In the genomic region with DNA sequence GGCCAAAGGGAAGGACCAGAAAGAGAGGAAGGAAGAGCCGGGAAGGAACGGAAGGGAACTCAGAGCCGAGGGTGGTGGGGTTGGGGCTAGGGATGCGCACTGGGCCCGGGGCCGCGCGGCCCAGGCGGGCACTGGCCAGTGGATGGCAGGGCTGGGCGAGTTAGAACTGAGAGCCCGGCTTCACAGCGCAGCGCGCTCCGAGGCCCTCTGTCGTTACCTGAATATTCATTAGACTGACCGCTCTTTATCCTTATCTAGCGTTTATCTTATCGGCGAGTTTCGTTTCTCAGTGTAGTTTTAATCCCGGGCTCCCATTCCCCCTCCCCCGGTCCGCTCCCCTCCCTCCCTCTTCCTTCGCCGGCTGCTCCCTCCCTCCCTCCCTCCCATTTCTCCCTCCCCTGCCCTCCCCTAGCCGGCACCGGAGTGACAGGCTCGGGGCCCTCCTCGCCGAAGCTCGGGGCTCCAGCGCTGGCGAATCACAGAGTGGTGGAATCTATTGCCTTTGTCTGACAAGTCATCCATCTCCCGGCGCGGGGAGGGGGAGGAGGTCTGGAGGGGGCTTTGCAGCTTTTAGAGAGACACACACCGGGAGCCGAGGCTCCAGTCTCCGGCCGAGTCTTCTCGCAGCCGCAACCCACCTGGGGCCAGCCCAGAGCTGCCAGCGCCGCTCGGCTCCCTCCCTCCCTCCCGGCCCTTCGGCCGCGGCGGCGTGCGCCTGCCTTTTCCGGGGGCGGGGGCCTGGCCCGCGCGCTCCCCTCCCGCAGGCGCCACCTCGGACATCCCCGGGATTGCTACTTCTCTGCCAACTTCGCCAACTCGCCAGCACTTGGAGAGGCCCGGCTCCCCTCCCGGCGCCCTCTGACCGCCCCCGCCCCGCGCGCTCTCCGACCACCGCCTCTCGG, we compare ENCODE assay signal across 9 cellular contexts. TPM values are rescaled to one million over a fixed set of nuclear protein-coding genes. Genes with fewer than 3 reads are reported as not detected.
A peak's percentile ranks its signal among the peaks of the same experiment; 100 is the strongest.
DNase-seq lines count a peak whose midpoint lies in the region; ATAC-seq and TF ChIP-seq lines count a peak whose summit lies in the region.
"Had no signal": no experiment of that assay in that cellular context is flagged by ENCODE, and none has a peak within 500 bp of the region (broad histone marks: within the 10 kb centered on the region; RNA-seq: fewer than 3 reads in every experiment).

A gene (plus strand): TSS at position 603 of the 902 bp plus-strand sequence. CDS start 679 bp downstream, outside the sequence.

- POLR2A ChIA-PET in HCT116 (lab: Charles Lee) = interaction anchor here (0.9 to 2.2 kb wide), 2 partner anchors 18 to 176 kb away, joined by 4 to 6 read pairs; no protein-coding TSS in a partner anchor

- no peak for TF ChIP-seq RAD21 in HCT116 (IDR thresholded peaks at IDR 0.05; ENCODE audit: low read depth)

- peak within 1 kb of the TSS; percentile 30 for H3K4me3 Mint-ChIP-seq in activated naive CD8-positive, alpha-beta T cell treated with anti-CD3 and anti-CD28 coated beads for 36 hours
- peak within 1 kb of the TSS; percentile 42 for H3K4me3 Mint-ChIP-seq in mesothelial cell of epicardium

- CTCF ChIA-PET in HCT116 (lab: Charles Lee) = interaction anchor here (0.6 to 4.9 kb wide), 9 partner anchors 51 to 184 kb away, joined by 3 to 60 read pairs (median 10); no protein-coding TSS in a partner anchor

- TF ChIP-seq CTCF in HCT116 (IDR thresholded peaks at IDR 0.05 in 2 of 3, conservative IDR thresholded peaks at IDR 0.05 in 1 of 3; ENCODE audit: borderline replicate concordance in 1 of 3, insufficient read depth in 1 of 3, low read depth in 2 of 3, low read length in 2 of 3) (no peak), mesothelial cell of epicardium (IDR thresholded peaks at IDR 0.05; ENCODE audit: unreplicated experiment) (no peak)

- H3K9ac ChIP-seq in HCT116 (ENCODE audit: low read length) = peak within 1 kb of the TSS; percentile 56

- peak within 1 kb of the TSS; percentile 90 for H2AFZ ChIP-seq in HCT116 (ENCODE audit: low read depth, low read length, poor library complexity, severe bottlenecking)

- H3K4me3 ChIP-seq in HCT116 (replicated peaks in 1 of 2; ENCODE audit: low read depth in 1 of 2, low read length in 2 of 2) = peak within 1 kb of the TSS; percentile 60 to 69

- peaks cover 28% of the 10 kb centered on the region for H3K4me1 Mint-ChIP-seq in activated naive CD8-positive, alpha-beta T cell treated with anti-CD3 and anti-CD28 coated beads for 36 hours
- H3K4me1 Mint-ChIP-seq in mesothelial cell of epicardium = peaks cover 33% of the 10 kb centered on the region

- no peaks in the 10 kb centered on the region for H3K9me2 ChIP-seq in HCT116 (ENCODE audit: insufficient read depth)

- peaks cover 95% of the 10 kb centered on the region for H3K27me3 Mint-ChIP-seq in activated naive CD8-positive, alpha-beta T cell treated with anti-CD3 and anti-CD28 coated beads for 36 hours
- H3K27me3 Mint-ChIP-seq in mesothelial cell of epicardium (ENCODE audit: low read depth) = peaks cover 97% of the 10 kb centered on the region

- H3K36me3 Mint-ChIP-seq in activated naive CD8-positive, alpha-beta T cell treated with anti-CD3 and anti-CD28 coated beads for 36 hours = no peaks in the 10 kb centered on the region
- H3K36me3 Mint-ChIP-seq in mesothelial cell of epicardium = no peaks in the 10 kb centered on the region

- no peaks in the 10 kb centered on the region for H3K36me3 ChIP-seq in HCT116 (ENCODE audit: control insufficient read depth in 1 of 2, insufficient read depth in 2 of 2, low read length in 2 of 2)

- no peaks in the 10 kb centered on the region for H3K9me3 ChIP-seq in HCT116 (ENCODE audit: control insufficient read depth in 1 of 2, insufficient read depth in 1 of 2, low read depth in 1 of 2, low read length in 2 of 2)

- DNase-seq in AG08396 (ENCODE audit: low spot score) (peak; percentile 33), HCT116 (ENCODE audit: low read depth, low spot score) (peak; percentile 42), mesothelial cell of epicardium (ENCODE audit: low spot score in 2 of 2, unreplicated experiment in 2 of 2) (no peak), medulla oblongata (ENCODE audit: extremely low spot score) (no peak), OCI-M2 (lab: John Stamatoyannopoulos, UW; ENCODE audit: unreplicated experiment) (no peak), HuH-7 (ENCODE audit: low spot score) (no peak)
- no peak for DNase-seq in activated naive CD8-positive, alpha-beta T cell treated with anti-CD3 and anti-CD28 coated beads for 36 hours
- no peak for DNase-seq in effector CD8-positive, alpha-beta T cell (lab: John Stamatoyannopoulos, UW)
- DNase-seq: NCI-H510A had no signal

- H3K79me2 ChIP-seq in HCT116 (ENCODE audit: insufficient read depth, low read length) = no peaks in the 10 kb centered on the region

- no peaks in the 10 kb centered on the region for H4K20me1 ChIP-seq in HCT116 (ENCODE audit: insufficient read depth)

- peak; percentile 82 for ATAC-seq in HCT116

- no peak within 1 kb of the TSS for H3K27ac Mint-ChIP-seq in activated naive CD8-positive, alpha-beta T cell treated with anti-CD3 and anti-CD28 coated beads for 36 hours
- H3K27ac Mint-ChIP-seq in mesothelial cell of epicardium = no peak within 1 kb of the TSS

- no peak for TF ChIP-seq POLR2A in HCT116 (IDR thresholded peaks at IDR 0.05; ENCODE audit: borderline replicate concordance, extremely low read depth, insufficient read depth, insufficient read length)

- intact Hi-C loops in HCT116 (cut with micrococcal nuclease) = loop anchor here (5.0 to 10.0 kb wide), 3 partner anchors 82 to 270 kb away; no protein-coding TSS in a partner anchor

- RAD21 ChIA-PET in HCT116 (lab: Charles Lee; ENCODE audit: low non-redundant PET in 1 of 2, low total read pairs in 2 of 2, uncharacterized antibody in 2 of 2, unreplicated experiment in 2 of 2) = interaction anchor here (0.5 to 1.4 kb wide), 2 partner anchors 82 to 133 kb away, joined by 3 to 6 read pairs; no protein-coding TSS in a partner anchor

- BruUV-seq in HCT116 (replicated peaks; lab: Mats Ljungman, UMichigan) = no TSS peak

- no peaks in the 10 kb centered on the region for H3K9me3 Mint-ChIP-seq in activated naive CD8-positive, alpha-beta T cell treated with anti-CD3 and anti-CD28 coated beads for 36 hours
- H3K9me3 Mint-ChIP-seq in mesothelial cell of epicardium = no peaks in the 10 kb centered on the region

- peaks cover 8 to 31% of the 10 kb centered on the region in 2 experiments; a peak in 3 of 4 replicates for H3K4me1 ChIP-seq in HCT116 (ENCODE audit: control insufficient read depth in 1 of 2, insufficient read depth in 2 of 2, low read length in 2 of 2)

- peak within 1 kb of the TSS; percentile 99 for H3K4me2 ChIP-seq in HCT116 (ENCODE audit: low read length)

- H3K27ac ChIP-seq in HCT116 (ENCODE audit: low read depth, low read length) = peak within 1 kb of the TSS; percentile 19; the same call in 1 of the 2 replicates

- no peaks in the 10 kb centered on the region for H3K27me3 ChIP-seq in HCT116 (ENCODE audit: insufficient read depth, low read length)

TF ChIP-seq in HCT116, 20 proteins besides CTCF, POLR2A, EP300 and RAD21:
- TF ChIP-seq, protein P1, sequence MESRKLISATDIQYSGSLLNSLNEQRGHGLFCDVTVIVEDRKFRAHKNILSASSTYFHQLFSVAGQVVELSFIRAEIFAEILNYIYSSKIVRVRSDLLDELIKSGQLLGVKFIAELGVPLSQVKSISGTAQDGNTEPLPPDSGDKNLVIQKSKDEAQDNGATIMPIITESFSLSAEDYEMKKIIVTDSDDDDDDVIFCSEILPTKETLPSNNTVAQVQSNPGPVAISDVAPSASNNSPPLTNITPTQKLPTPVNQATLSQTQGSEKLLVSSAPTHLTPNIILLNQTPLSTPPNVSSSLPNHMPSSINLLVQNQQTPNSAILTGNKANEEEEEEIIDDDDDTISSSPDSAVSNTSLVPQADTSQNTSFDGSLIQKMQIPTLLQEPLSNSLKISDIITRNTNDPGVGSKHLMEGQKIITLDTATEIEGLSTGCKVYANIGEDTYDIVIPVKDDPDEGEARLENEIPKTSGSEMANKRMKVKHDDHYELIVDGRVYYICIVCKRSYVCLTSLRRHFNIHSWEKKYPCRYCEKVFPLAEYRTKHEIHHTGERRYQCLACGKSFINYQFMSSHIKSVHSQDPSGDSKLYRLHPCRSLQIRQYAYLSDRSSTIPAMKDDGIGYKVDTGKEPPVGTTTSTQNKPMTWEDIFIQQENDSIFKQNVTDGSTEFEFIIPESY (IDR thresholded peaks at IDR 0.05; ENCODE audit: extremely low read depth, insufficient replicate concordance, low read length) = no peak
- TF ChIP-seq, protein P2, sequence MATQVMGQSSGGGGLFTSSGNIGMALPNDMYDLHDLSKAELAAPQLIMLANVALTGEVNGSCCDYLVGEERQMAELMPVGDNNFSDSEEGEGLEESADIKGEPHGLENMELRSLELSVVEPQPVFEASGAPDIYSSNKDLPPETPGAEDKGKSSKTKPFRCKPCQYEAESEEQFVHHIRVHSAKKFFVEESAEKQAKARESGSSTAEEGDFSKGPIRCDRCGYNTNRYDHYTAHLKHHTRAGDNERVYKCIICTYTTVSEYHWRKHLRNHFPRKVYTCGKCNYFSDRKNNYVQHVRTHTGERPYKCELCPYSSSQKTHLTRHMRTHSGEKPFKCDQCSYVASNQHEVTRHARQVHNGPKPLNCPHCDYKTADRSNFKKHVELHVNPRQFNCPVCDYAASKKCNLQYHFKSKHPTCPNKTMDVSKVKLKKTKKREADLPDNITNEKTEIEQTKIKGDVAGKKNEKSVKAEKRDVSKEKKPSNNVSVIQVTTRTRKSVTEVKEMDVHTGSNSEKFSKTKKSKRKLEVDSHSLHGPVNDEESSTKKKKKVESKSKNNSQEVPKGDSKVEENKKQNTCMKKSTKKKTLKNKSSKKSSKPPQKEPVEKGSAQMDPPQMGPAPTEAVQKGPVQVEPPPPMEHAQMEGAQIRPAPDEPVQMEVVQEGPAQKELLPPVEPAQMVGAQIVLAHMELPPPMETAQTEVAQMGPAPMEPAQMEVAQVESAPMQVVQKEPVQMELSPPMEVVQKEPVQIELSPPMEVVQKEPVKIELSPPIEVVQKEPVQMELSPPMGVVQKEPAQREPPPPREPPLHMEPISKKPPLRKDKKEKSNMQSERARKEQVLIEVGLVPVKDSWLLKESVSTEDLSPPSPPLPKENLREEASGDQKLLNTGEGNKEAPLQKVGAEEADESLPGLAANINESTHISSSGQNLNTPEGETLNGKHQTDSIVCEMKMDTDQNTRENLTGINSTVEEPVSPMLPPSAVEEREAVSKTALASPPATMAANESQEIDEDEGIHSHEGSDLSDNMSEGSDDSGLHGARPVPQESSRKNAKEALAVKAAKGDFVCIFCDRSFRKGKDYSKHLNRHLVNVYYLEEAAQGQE (IDR thresholded peaks at IDR 0.05; ENCODE audit: low read depth) = no peak
- peak; percentile 43; the same call in 1 of the 2 replicates for TF ChIP-seq ZFX (IDR thresholded peaks at IDR 0.05)
- TF ChIP-seq SP1 (IDR thresholded peaks at IDR 0.05; ENCODE audit: low read depth) = no peak
- TF ChIP-seq EZH2phosphoT487 (IDR thresholded peaks at IDR 0.05; ENCODE audit: borderline replicate concordance) = no peak
- TF ChIP-seq POLR2AphosphoS5 (IDR thresholded peaks at IDR 0.05; ENCODE audit: low read depth, low read length) = peak; percentile 39; the same call in 1 of the 2 replicates
TF ChIP-seq in HCT116: peak in this region for 2.

RNA-seq across cellular contexts. Expression of the gene that starts here (rescaled TPM):
- total RNA-seq in HCT116 (2021; ENCODE audit: unreplicated experiment) (5.0 TPM), mesothelial cell of epicardium (not detected in 3 replicates)
- 1.5 and 2.3 TPM in 2 replicates for polyA plus RNA-seq in HCT116 (2012)
- not detected for total RNA-seq in activated naive CD8-positive, alpha-beta T cell treated with anti-CD3 and anti-CD28 coated beads for 36 hours

Comparison
In these comparisons a context has a peak if more than half of its experiments do, and no peak if none do; other contexts are left out.
1. DNase-seq: peak in AG08396 (single experiment) and HCT116 (single experiment); none in activated naive CD8-positive, alpha-beta T cell treated with anti-CD3 and anti-CD28 coated beads for 36 hours (single experiment), mesothelial cell of epicardium (0 of 2), medulla oblongata (single experiment), effector CD8-positive, alpha-beta T cell (single experiment), OCI-M2 (single experiment) and HuH-7 (single experiment).